Comparison of ENCODE assay signal across 12 cellular contexts in genomic region chr11:102256251-102256650, GRCh38.
DNase-seq lines count a peak whose midpoint lies in the region; ATAC-seq and TF ChIP-seq lines count a peak whose summit lies in the region.
"Had no signal": no experiment of that assay in that cellular context is flagged by ENCODE, and none has a peak within 500 bp of the region (broad histone marks: within the 10 kb centered on the region; RNA-seq: fewer than 3 reads in every experiment).

No MANE protein-coding gene starts in this region.

- TF ChIP-seq CTCF in spleen (IDR thresholded peaks at IDR 0.05 in 8 of 11, conservative IDR thresholded peaks at IDR 0.05 in 3 of 11) = no peak

- H3K27me3 ChIP-seq in spleen (replicated peaks in 1 of 7) = no peaks in the 10 kb centered on the region
- 0 out of 2 replicates have a peak, but pooled peaks cover 2% of the 10 kb centered on the region for H3K27me3 ChIP-seq in Karpas-422 (ENCODE audit: low read length)

- H4K20me1 ChIP-seq in Karpas-422 (ENCODE audit: insufficient read depth, low read depth, low read length) = no peaks in the 10 kb centered on the region

- 66 to 91% (median 85%) methylated on average over 4 of the region's 4 CpGs for WGBS in spleen, 5 donors

- H3K79me2 ChIP-seq in Karpas-422 (ENCODE audit: low read length) = no peaks in the 10 kb centered on the region

- H2AFZ ChIP-seq in Karpas-422 (ENCODE audit: low read length) = no peak overlapping the region

- H3K9ac ChIP-seq in Karpas-422 (ENCODE audit: low read length) = no peak overlapping the region

- H3K9me2 ChIP-seq in Karpas-422 (replicated peaks; ENCODE audit: insufficient read depth, low read length) = no peaks in the 10 kb centered on the region

- TF ChIP-seq POLR2A in spleen (IDR thresholded peaks at IDR 0.05) = no peak

- H3K4me3 ChIP-seq in spleen (no peak overlapping the region), Karpas-422 (ENCODE audit: low read length) (no peak overlapping the region)

- intact Hi-C loops in spleen (cut with DNase I; ENCODE audit: low total_unique reads) = no loop called here

- no peak overlapping the region for H3K4me2 ChIP-seq in Karpas-422 (ENCODE audit: low read depth, low read length, poor library complexity, severe bottlenecking)

- H3K27ac ChIP-seq in spleen (no peak overlapping the region), Karpas-422 (ENCODE audit: low read length) (no peak overlapping the region)

- no peaks in the 10 kb centered on the region for H3K9me3 ChIP-seq in spleen
- no peaks in the 10 kb centered on the region for H3K9me3 ChIP-seq in Karpas-422 (ENCODE audit: low read length)

- ATAC-seq in GM19035 (IDR thresholded peaks at IDR 0.05; ENCODE audit: unreplicated experiment) (peak; percentile 50), HG03175 (IDR thresholded peaks at IDR 0.05; ENCODE audit: unreplicated experiment) (no peak)
- ATAC-seq: activated CD8-positive, alpha-beta memory T cell treated with anti-CD3 and anti-CD28 coated beads, Interleukin-2, amount 10 ng/mL, durations not matched to agents 7 days and 5 days had no signal

- H3K4me1 ChIP-seq in spleen (no peaks in the 10 kb centered on the region), Karpas-422 (ENCODE audit: low read length) (no peaks in the 10 kb centered on the region)

- DNase-seq in RPMI7951 (ENCODE audit: low read depth) (peak; percentile 89), dermis blood vessel endothelial cell (peak; percentile 9), non-pigmented ciliary epithelial cell (ENCODE audit: low read depth) (peak; percentile 72), spleen (no peak), medulla oblongata (ENCODE audit: extremely low spot score) (no peak), Karpas-422 (no peak)
- DNase-seq: activated CD8-positive, alpha-beta memory T cell treated with anti-CD3 and anti-CD28 coated beads, Interleukin-2, amount 10 ng/mL, durations not matched to agents 7 days and 5 days; C1 segment of cervical spinal cord; stimulated activated CD4-positive, alpha-beta T cell treated with anti-CD3 and anti-CD28 coated beads, Interleukin-4, amount 100 ng/mL, for 4 hours; T-helper 9 cell had no signal

- H3K36me3 ChIP-seq in spleen (no peaks in the 10 kb centered on the region), Karpas-422 (ENCODE audit: insufficient read depth, low read length) (no peaks in the 10 kb centered on the region)

Comparison
In these comparisons a context has a peak if more than half of its experiments do, and no peak if none do; other contexts are left out.
1. DNase-seq: peak in RPMI7951 (single experiment), dermis blood vessel endothelial cell (single experiment) and non-pigmented ciliary epithelial cell (single experiment); none in spleen (single experiment), medulla oblongata (single experiment) and Karpas-422 (single experiment).